7 cellular contexts compared by ENCODE assay signal in genomic region chr6:28903686-28904085, GRCh38.
"Had no signal": no experiment of that assay in that cellular context is flagged by ENCODE, and none has a peak within 500 bp of the region (broad histone marks: within the 10 kb centered on the region; RNA-seq: fewer than 3 reads in every experiment).

No MANE protein-coding gene starts in this region.

- H3K27ac Mint-ChIP-seq: IgD-negative memory B cell had no signal

- H3K9me3 Mint-ChIP-seq: IgD-negative memory B cell had no signal

- H3K27me3 Mint-ChIP-seq: IgD-negative memory B cell had no signal

- H3K4me3 Mint-ChIP-seq: IgD-negative memory B cell had no signal

- ATAC-seq: HCT116 had no signal

- H3K4me3 ChIP-seq: GM23248, HAP-1 had no signal

- DNase-seq: GM23248, GOT3, H7, KBM-7 had no signal
